1 cellular context compared by ENCODE assay signal in the genomic region with DNA sequence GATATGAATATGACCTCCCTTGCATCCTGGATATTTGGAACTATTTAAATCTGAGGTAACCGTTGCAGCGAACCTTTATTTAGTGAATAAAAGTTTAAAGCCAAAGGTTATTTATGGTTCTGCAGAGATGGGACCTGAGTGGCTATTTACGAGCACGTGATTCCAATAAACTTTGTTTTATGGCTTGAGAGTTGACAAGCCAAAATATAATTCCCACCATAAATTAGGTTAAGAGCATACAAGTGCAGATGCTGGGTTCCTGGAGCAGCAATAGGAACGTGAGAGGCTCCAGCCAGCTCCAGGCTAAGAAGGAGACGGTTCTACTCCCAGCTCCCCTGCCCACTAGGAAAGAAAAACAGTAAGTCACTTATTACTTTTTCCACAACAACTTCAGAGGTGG.
TF ChIP-seq lines count a peak whose summit lies in the region.

No MANE protein-coding gene starts in this region.

TF ChIP-seq in HEK293, 187 proteins besides CTCF, POLR2A, EP300 and RAD21 (continued from another document and continues in another):
- TF ChIP-seq, protein P1, sequence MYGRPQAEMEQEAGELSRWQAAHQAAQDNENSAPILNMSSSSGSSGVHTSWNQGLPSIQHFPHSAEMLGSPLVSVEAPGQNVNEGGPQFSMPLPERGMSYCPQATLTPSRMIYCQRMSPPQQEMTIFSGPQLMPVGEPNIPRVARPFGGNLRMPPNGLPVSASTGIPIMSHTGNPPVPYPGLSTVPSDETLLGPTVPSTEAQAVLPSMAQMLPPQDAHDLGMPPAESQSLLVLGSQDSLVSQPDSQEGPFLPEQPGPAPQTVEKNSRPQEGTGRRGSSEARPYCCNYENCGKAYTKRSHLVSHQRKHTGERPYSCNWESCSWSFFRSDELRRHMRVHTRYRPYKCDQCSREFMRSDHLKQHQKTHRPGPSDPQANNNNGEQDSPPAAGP (tag by site-specific recombination; IDR thresholded peaks at IDR 0.05), result no peak
- no peak for TF ChIP-seq ELK4 (IDR thresholded peaks at IDR 0.05; ENCODE audit: borderline replicate concordance, low read depth, low read length)
- TF ChIP-seq ZNF114 (tag by site-specific recombination; IDR thresholded peaks at IDR 0.05), result no peak
- no peak for TF ChIP-seq ZNF626 (tag by site-specific recombination; IDR thresholded peaks at IDR 0.05)
- no peak for TF ChIP-seq HOXA7 (CRISPR knock-in tag; IDR thresholded peaks at IDR 0.05; ENCODE audit: borderline replicate concordance)
- no peak for TF ChIP-seq TRIM28 (IDR thresholded peaks at IDR 0.05; ENCODE audit: borderline replicate concordance, low read length)
- TF ChIP-seq ZNF600 (tag by site-specific recombination; IDR thresholded peaks at IDR 0.05), result no peak
- TF ChIP-seq ZNF157 (tag by site-specific recombination; IDR thresholded peaks at IDR 0.05), result no peak
- TF ChIP-seq KLF10 (tag by site-specific recombination; IDR thresholded peaks at IDR 0.05), result no peak
- peak; percentile 52; the same call in 1 of the 2 replicates for TF ChIP-seq ZXDB (tag by site-specific recombination; IDR thresholded peaks at IDR 0.05)
- 0 out of 2 replicates have a peak, but pooled peaks have one; percentile 47 for TF ChIP-seq OSR2 (tag by site-specific recombination; IDR thresholded peaks at IDR 0.05)
- TF ChIP-seq ZNF146 (tag by site-specific recombination; IDR thresholded peaks at IDR 0.05), result no peak
- TF ChIP-seq RBAK (tag by site-specific recombination; IDR thresholded peaks at IDR 0.05), result no peak
- TF ChIP-seq ZNF311 (tag by site-specific recombination; IDR thresholded peaks at IDR 0.05; ENCODE audit: borderline replicate concordance), result no peak
- no peak for TF ChIP-seq ZNF223 (tag by site-specific recombination; IDR thresholded peaks at IDR 0.05)
- TF ChIP-seq ZBTB20 (tag by site-specific recombination; IDR thresholded peaks at IDR 0.05), result 0 out of 2 replicates have a peak, but pooled peaks have one; percentile 22
- TF ChIP-seq, protein P2, sequence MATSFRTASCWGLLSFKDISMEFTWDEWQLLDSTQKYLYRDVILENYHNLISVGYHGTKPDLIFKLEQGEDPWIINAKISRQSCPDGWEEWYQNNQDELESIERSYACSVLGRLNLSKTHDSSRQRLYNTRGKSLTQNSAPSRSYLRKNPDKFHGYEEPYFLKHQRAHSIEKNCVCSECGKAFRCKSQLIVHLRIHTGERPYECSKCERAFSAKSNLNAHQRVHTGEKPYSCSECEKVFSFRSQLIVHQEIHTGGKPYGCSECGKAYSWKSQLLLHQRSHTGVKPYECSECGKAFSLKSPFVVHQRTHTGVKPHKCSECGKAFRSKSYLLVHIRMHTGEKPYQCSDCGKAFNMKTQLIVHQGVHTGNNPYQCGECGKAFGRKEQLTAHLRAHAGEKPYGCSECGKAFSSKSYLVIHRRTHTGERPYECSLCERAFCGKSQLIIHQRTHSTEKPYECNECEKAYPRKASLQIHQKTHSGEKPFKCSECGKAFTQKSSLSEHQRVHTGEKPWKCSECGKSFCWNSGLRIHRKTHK (tag by site-specific recombination; IDR thresholded peaks at IDR 0.05), result no peak
- TF ChIP-seq, protein P3, sequence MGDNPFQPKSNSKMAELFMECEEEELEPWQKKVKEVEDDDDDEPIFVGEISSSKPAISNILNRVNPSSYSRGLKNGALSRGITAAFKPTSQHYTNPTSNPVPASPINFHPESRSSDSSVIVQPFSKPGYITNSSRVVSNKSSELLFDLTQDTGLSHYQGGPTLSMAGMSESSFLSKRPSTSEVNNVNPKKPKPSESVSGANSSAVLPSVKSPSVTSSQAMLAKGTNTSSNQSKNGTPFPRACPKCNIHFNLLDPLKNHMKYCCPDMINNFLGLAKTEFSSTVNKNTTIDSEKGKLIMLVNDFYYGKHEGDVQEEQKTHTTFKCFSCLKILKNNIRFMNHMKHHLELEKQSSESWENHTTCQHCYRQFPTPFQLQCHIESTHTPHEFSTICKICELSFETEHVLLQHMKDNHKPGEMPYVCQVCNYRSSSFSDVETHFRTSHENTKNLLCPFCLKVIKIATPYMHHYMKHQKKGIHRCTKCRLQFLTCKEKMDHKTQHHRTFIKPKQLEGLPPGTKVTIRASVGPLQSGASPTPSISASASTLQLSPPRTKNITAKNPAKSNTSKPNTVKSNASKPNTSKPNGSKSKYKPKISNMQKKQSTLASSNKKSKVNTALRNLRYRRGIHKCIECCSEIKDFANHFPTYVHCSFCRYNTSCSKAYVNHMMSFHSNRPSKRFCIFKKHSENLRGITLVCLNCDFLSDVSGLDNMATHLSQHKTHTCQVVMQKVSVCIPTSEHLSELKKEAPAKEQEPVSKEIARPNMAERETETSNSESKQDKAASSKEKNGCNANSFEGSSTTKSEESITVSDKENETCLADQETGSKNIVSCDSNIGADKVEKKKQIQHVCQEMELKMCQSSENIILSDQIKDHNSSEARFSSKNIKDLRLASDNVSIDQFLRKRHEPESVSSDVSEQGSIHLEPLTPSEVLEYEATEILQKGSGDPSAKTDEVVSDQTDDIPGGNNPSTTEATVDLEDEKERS (tag by site-specific recombination; IDR thresholded peaks at IDR 0.05), result no peak
- TF ChIP-seq, protein P4, sequence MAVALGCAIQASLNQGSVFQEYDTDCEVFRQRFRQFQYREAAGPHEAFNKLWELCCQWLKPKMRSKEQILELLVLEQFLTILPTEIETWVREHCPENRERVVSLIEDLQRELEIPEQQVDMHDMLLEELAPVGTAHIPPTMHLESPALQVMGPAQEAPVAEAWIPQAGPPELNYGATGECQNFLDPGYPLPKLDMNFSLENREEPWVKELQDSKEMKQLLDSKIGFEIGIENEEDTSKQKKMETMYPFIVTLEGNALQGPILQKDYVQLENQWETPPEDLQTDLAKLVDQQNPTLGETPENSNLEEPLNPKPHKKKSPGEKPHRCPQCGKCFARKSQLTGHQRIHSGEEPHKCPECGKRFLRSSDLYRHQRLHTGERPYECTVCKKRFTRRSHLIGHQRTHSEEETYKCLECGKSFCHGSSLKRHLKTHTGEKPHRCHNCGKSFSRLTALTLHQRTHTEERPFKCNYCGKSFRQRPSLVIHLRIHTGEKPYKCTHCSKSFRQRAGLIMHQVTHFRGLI (tag by site-specific recombination; IDR thresholded peaks at IDR 0.05), result no peak
- TF ChIP-seq ZNF416 (tag by site-specific recombination; IDR thresholded peaks at IDR 0.05), result no peak
- TF ChIP-seq ZNF174 (tag by site-specific recombination; IDR thresholded peaks at IDR 0.05), result no peak
- TF ChIP-seq GLIS2 (tag by site-specific recombination; IDR thresholded peaks at IDR 0.05), result no peak
- TF ChIP-seq ZNF658 (tag by site-specific recombination; IDR thresholded peaks at IDR 0.05), result no peak
- TF ChIP-seq ZNF529 (tag by site-specific recombination; IDR thresholded peaks at IDR 0.05; ENCODE audit: insufficient replicate concordance), result no peak
- TF ChIP-seq ZNF549 (tag by site-specific recombination; IDR thresholded peaks at IDR 0.05), result no peak
- TF ChIP-seq, protein P5, sequence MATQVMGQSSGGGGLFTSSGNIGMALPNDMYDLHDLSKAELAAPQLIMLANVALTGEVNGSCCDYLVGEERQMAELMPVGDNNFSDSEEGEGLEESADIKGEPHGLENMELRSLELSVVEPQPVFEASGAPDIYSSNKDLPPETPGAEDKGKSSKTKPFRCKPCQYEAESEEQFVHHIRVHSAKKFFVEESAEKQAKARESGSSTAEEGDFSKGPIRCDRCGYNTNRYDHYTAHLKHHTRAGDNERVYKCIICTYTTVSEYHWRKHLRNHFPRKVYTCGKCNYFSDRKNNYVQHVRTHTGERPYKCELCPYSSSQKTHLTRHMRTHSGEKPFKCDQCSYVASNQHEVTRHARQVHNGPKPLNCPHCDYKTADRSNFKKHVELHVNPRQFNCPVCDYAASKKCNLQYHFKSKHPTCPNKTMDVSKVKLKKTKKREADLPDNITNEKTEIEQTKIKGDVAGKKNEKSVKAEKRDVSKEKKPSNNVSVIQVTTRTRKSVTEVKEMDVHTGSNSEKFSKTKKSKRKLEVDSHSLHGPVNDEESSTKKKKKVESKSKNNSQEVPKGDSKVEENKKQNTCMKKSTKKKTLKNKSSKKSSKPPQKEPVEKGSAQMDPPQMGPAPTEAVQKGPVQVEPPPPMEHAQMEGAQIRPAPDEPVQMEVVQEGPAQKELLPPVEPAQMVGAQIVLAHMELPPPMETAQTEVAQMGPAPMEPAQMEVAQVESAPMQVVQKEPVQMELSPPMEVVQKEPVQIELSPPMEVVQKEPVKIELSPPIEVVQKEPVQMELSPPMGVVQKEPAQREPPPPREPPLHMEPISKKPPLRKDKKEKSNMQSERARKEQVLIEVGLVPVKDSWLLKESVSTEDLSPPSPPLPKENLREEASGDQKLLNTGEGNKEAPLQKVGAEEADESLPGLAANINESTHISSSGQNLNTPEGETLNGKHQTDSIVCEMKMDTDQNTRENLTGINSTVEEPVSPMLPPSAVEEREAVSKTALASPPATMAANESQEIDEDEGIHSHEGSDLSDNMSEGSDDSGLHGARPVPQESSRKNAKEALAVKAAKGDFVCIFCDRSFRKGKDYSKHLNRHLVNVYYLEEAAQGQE (tag by site-specific recombination; IDR thresholded peaks at IDR 0.05), result no peak
- TF ChIP-seq, protein P6, sequence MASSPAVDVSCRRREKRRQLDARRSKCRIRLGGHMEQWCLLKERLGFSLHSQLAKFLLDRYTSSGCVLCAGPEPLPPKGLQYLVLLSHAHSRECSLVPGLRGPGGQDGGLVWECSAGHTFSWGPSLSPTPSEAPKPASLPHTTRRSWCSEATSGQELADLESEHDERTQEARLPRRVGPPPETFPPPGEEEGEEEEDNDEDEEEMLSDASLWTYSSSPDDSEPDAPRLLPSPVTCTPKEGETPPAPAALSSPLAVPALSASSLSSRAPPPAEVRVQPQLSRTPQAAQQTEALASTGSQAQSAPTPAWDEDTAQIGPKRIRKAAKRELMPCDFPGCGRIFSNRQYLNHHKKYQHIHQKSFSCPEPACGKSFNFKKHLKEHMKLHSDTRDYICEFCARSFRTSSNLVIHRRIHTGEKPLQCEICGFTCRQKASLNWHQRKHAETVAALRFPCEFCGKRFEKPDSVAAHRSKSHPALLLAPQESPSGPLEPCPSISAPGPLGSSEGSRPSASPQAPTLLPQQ (tag by site-specific recombination; IDR thresholded peaks at IDR 0.05), result no peak
- TF ChIP-seq ZNF169 (tag by site-specific recombination; IDR thresholded peaks at IDR 0.05), result no peak
- no peak for TF ChIP-seq ZNF426 (tag by site-specific recombination; IDR thresholded peaks at IDR 0.05)
- no peak for TF ChIP-seq ZNF639 (tag by site-specific recombination; IDR thresholded peaks at IDR 0.05)
- TF ChIP-seq ZNF621 (tag by site-specific recombination; IDR thresholded peaks at IDR 0.05), result no peak
- TF ChIP-seq ZNF660 (tag by site-specific recombination; IDR thresholded peaks at IDR 0.05), result peak; percentile 73
- TF ChIP-seq ZNF785 (tag by site-specific recombination; IDR thresholded peaks at IDR 0.05), result no peak
- TF ChIP-seq, protein P7, sequence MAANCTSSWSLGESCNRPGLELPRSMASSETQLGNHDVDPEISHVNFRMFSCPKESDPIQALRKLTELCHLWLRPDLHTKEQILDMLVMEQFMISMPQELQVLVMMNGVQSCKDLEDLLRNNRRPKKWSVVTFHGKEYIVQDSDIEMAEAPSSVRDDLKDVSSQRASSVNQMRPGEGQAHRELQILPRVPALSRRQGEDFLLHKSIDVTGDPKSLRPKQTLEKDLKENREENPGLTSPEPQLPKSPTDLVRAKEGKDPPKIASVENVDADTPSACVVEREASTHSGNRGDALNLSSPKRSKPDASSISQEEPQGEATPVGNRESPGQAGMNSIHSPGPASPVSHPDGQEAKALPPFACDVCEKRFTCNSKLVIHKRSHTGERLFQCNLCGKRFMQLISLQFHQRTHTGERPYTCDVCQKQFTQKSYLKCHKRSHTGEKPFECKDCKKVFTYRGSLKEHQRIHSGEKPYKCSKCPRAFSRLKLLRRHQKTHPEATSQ (tag by site-specific recombination; IDR thresholded peaks at IDR 0.05), result no peak
- no peak for TF ChIP-seq ZNF664 (tag by site-specific recombination; IDR thresholded peaks at IDR 0.05)
- TF ChIP-seq HOXC10 (CRISPR knock-in tag; IDR thresholded peaks at IDR 0.05), result no peak
- peak; percentile 90 for TF ChIP-seq ZNF843 (tag by site-specific recombination; IDR thresholded peaks at IDR 0.05)
- no peak for TF ChIP-seq AEBP2 (tag by site-specific recombination; IDR thresholded peaks at IDR 0.05; ENCODE audit: borderline replicate concordance)
- no peak; the same call in 1 of the 2 replicates for TF ChIP-seq MZF1 (tag by site-specific recombination; IDR thresholded peaks at IDR 0.05; ENCODE audit: borderline replicate concordance)
- no peak for TF ChIP-seq ZNF555 (tag by site-specific recombination; conservative IDR thresholded peaks at IDR 0.05)
- TF ChIP-seq ZNF48 (tag by site-specific recombination; IDR thresholded peaks at IDR 0.05), result no peak
